ENCODE assay signal across 1 cellular context in the genomic region with DNA sequence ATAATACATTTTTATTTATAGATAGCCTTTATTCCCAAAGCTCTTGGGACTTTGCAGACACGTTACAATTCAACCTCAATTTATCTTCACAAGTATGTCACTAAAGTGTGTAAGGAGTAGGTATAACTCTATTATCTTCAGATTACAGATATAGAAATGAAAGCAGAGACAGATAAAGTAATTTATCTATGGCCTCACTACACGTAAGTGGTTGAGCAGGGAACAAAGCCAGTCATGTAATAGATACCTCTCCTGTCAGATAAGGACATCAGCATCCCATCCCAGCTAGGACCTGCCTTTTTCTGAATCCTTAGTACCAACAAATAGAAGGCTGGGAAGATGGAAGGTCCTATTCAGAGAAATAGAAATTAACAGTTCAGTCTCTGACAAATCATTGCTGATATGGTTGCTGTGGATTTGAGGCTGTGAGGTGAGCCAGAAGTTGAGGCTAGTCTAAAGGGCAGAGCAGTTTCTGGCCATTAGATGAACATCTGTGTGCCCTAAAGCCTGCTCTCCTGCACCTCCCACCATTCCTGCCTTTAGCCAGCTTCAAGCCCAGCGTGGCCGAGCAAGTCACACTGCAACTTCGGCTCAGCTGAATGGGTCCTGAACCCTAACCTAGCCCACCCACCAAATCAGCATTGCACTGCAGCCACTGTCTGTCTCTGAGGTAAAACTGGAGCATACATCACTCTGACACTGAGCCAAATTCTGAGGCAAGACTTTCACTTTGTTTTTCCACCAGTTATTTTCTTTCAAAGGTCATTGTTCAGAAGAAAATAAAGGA.
TF ChIP-seq lines count a peak whose summit lies in the region.

No MANE protein-coding gene starts in this region.

TF ChIP-seq in endothelial cell of umbilical vein, 7 proteins besides CTCF, POLR2A, EP300 and RAD21 (continued from another document):
- TF ChIP-seq POLR2AphosphoS5 (IDR thresholded peaks at IDR 0.05; ENCODE audit: insufficient read depth, low read depth, low read length) (no peak), GATA2 (IDR thresholded peaks at IDR 0.05; ENCODE audit: insufficient read depth, insufficient read length, low read depth, low read length) (no peak)
